30 cellular contexts compared by ENCODE assay signal in genomic region chr20:32834972-32835371, GRCh38. TPM values are rescaled to one million over a fixed set of nuclear protein-coding genes. Genes with fewer than 3 reads are reported as not detected.
"Had no signal": no experiment of that assay in that cellular context is flagged by ENCODE, and none has a peak within 500 bp of the region (broad histone marks: within the 10 kb centered on the region; RNA-seq: fewer than 3 reads in every experiment).

No MANE protein-coding gene starts in this region.

- H3K27me3 Mint-ChIP-seq: natural killer cell treated with Interleukin-12 subunit alpha and Interleukin-12 subunit beta and Interleukin-15 and Interleukin-18, amount 100 ng/mL, for 72 hours; progenitor cell of endocrine pancreas; stimulated activated naive CD8-positive, alpha-beta T cell treated with anti-CD3 and anti-CD28 coated beads, Interleukin-15, Interleukin-2, amounts not matched to agents 100 ng/mL and 50 ng/mL, for 24 hours had no signal

- ATAC-seq: left colon; left lung; lower lobe of right lung; natural killer cell treated with Interleukin-12 subunit alpha and Interleukin-12 subunit beta and Interleukin-15 and Interleukin-18, amount 100 ng/mL, for 72 hours; sciatic nerve; stimulated activated effector memory CD8-positive, alpha-beta T cell treated with anti-CD3 and anti-CD28 coated beads, Interleukin-12 subunit alpha, Interleukin-12 subunit beta, amount 100 ng/mL, for 72 hours; upper lobe of right lung had no signal

- H3K4me3 ChIP-seq: left lung, lower lobe of right lung, ovary, right atrium auricular region, skin epidermis, suprapubic skin, thoracic aorta, tibial artery, upper lobe of right lung had no signal

- H3K9me3 ChIP-seq: left lung, lower lobe of right lung, ovary, right atrium auricular region, suprapubic skin, thoracic aorta, tibial artery, upper lobe of right lung had no signal

- H3K36me3 ChIP-seq: ovary had no signal

- H3K9me3 Mint-ChIP-seq: immature natural killer cell; natural killer cell treated with Interleukin-12 subunit alpha and Interleukin-12 subunit beta and Interleukin-15 and Interleukin-18, amount 100 ng/mL, for 72 hours; stimulated activated effector memory CD8-positive, alpha-beta T cell treated with anti-CD3 and anti-CD28 coated beads, Interleukin-12 subunit alpha, Interleukin-12 subunit beta, amount 100 ng/mL, for 72 hours; stimulated activated naive CD8-positive, alpha-beta T cell treated with anti-CD3 and anti-CD28 coated beads, Interleukin-15, Interleukin-2, amounts not matched to agents 100 ng/mL and 50 ng/mL, for 24 hours had no signal

- H3K27ac Mint-ChIP-seq: natural killer cell treated with Interleukin-12 subunit alpha and Interleukin-12 subunit beta and Interleukin-15 and Interleukin-18, amount 100 ng/mL, for 72 hours; progenitor cell of endocrine pancreas; stimulated activated effector memory CD8-positive, alpha-beta T cell treated with anti-CD3 and anti-CD28 coated beads, Interleukin-12 subunit alpha, Interleukin-12 subunit beta, amount 100 ng/mL, for 72 hours; stimulated activated naive CD8-positive, alpha-beta T cell treated with anti-CD3 and anti-CD28 coated beads, Interleukin-15, Interleukin-2, amounts not matched to agents 100 ng/mL and 50 ng/mL, for 24 hours had no signal

- H3K4me3 Mint-ChIP-seq: immature natural killer cell; natural killer cell treated with Interleukin-12 subunit alpha and Interleukin-12 subunit beta and Interleukin-15 and Interleukin-18, amount 100 ng/mL, for 72 hours; stimulated activated effector memory CD8-positive, alpha-beta T cell treated with anti-CD3 and anti-CD28 coated beads, Interleukin-12 subunit alpha, Interleukin-12 subunit beta, amount 100 ng/mL, for 72 hours; stimulated activated naive CD8-positive, alpha-beta T cell treated with anti-CD3 and anti-CD28 coated beads, Interleukin-15, Interleukin-2, amounts not matched to agents 100 ng/mL and 50 ng/mL, for 24 hours had no signal

- DNase-seq: hypothalamus; immature natural killer cell; kidney; left colon; left lung; lower lobe of right lung; mammary epithelial cell; mesenchymal stem cell; ovary; stimulated activated CD4-positive, alpha-beta T cell treated with anti-CD3 and anti-CD28 coated beads, Interleukin-12 subunit alpha, Interleukin-12 subunit beta, amount 100 ng/mL, for 4 hours; stimulated activated CD4-positive, alpha-beta T cell treated with anti-CD3 and anti-CD28 coated beads, Interleukin-15, amount 100 ng/mL, for 24 hours; stimulated activated CD4-positive, alpha-beta T cell treated with anti-CD3 and anti-CD28 coated beads, Interleukin-2, amount 100 ng/mL, for 24 hours; stimulated activated CD4-positive, alpha-beta T cell treated with anti-CD3 and anti-CD28 coated beads, Interleukin-4, amount 100 ng/mL, for 1 hour; stimulated activated naive CD4-positive, alpha-beta T cell; tibial artery; trophoblast cell; upper lobe of right lung had no signal

- H3K27me3 ChIP-seq: left lung, ovary, right atrium auricular region, suprapubic skin, tibial artery, upper lobe of right lung had no signal

- H3K27ac ChIP-seq: left lung, lower lobe of right lung, ovary, right atrium auricular region, skin epidermis, suprapubic skin, thoracic aorta, tibial artery, upper lobe of right lung had no signal

- FAIRE-seq: islet of Langerhans, kidney, urothelium cell line had no signal

RNA-seq across cellular contexts. Expression of gene EFCAB8, which starts 23.8 kb away (rescaled TPM):
- total RNA-seq: right atrium auricular region had no signal
- polyA plus RNA-seq: liver, mammary epithelial cell, neural cell, ovary had no signal
